18 cellular contexts compared by ENCODE assay signal in genomic region chr5:178383919-178384814, GRCh38.
DNase-seq lines count a peak whose midpoint lies in the region; ATAC-seq and TF ChIP-seq lines count a peak whose summit lies in the region.
"Had no signal": no experiment of that assay in that cellular context is flagged by ENCODE, and none has a peak within 500 bp of the region (broad histone marks: within the 10 kb centered on the region; RNA-seq: fewer than 3 reads in every experiment).

No MANE protein-coding gene starts in this region.

- H2AK5ac ChIP-seq in neuronal stem cell (ENCODE audit: low read depth, low read length), result peak overlapping the region; percentile 93

- no peak overlapping the region for H3K9ac ChIP-seq in neuronal stem cell (ENCODE audit: low read depth, low read length, poor library complexity)
- H3K9ac ChIP-seq: SK-N-SH had no signal

- no peaks in the 10 kb centered on the region for H3K36me3 ChIP-seq in left ventricle myocardium inferior
- no peaks in the 10 kb centered on the region for H3K36me3 ChIP-seq in neuronal stem cell (replicated peaks in 1 of 2; ENCODE audit: control insufficient read depth in 2 of 2, insufficient read depth in 2 of 2, low read length in 2 of 2)
- no peaks in the 10 kb centered on the region for H3K36me3 ChIP-seq in testis (ENCODE audit: low read depth, missing control alignments)

- H2BK15ac ChIP-seq in neuronal stem cell (ENCODE audit: low read length), result peak overlapping the region; percentile 4

- no peaks in the 10 kb centered on the region for H3K36me3 Mint-ChIP-seq in WTC11
- H3K36me3 Mint-ChIP-seq in activated naive CD4-positive, alpha-beta T cell treated with anti-CD3 and anti-CD28 coated beads, Interleukin-2, amount 10 ng/mL, durations not matched to agents 7 days and 5 days, result no peaks in the 10 kb centered on the region

- H3K27me3 Mint-ChIP-seq in WTC11 (ENCODE audit: low read depth), result no peaks in the 10 kb centered on the region
- H3K27me3 Mint-ChIP-seq in activated naive CD4-positive, alpha-beta T cell treated with anti-CD3 and anti-CD28 coated beads, Interleukin-2, amount 10 ng/mL, durations not matched to agents 7 days and 5 days, result peaks cover 10% of the 10 kb centered on the region

- H3K4me1 ChIP-seq in left ventricle myocardium inferior (peaks cover 19% of the 10 kb centered on the region), neuronal stem cell (ENCODE audit: control insufficient read depth in 2 of 2, insufficient read depth in 1 of 2, low read depth in 1 of 2, low read length in 2 of 2) (peaks cover 15 to 27% of the 10 kb centered on the region in 2 donors), testis (no peaks in the 10 kb centered on the region)

- H2BK12ac ChIP-seq in neuronal stem cell (ENCODE audit: low read length), result peak overlapping the region; percentile 86

- H3K9me3 Mint-ChIP-seq in WTC11, result no peaks in the 10 kb centered on the region
- H3K9me3 Mint-ChIP-seq in activated naive CD4-positive, alpha-beta T cell treated with anti-CD3 and anti-CD28 coated beads, Interleukin-2, amount 10 ng/mL, durations not matched to agents 7 days and 5 days, result no peaks in the 10 kb centered on the region
- H3K9me3 Mint-ChIP-seq: activated T-helper 2 cell treated with anti-CD3 and anti-CD28 coated beads, Interferon-gamma antibody, Interleukin-2, Interleukin-4, amounts not matched to agents 10 μg/mL and 5 μg/mL and 100 μg/mL, durations not matched to agents 14 hours and 24 hours and 36 hours had no signal

- no peak overlapping the region for H3K27ac ChIP-seq in left ventricle myocardium inferior (replicated peaks)
- no peak overlapping the region for H3K27ac ChIP-seq in neuronal stem cell (replicated peaks; ENCODE audit: low read length)
- H3K27ac ChIP-seq in testis, result no peak overlapping the region

- peak overlapping the region; percentile 43 for H3K4me3 ChIP-seq in left ventricle myocardium inferior
- no peak overlapping the region for H3K4me3 ChIP-seq in neuronal stem cell (ENCODE audit: low read length in 2 of 2)
- H3K4me3 ChIP-seq in testis, result no peak overlapping the region

- DNase-seq in Daoy (ENCODE audit: low read depth) (peak; percentile 58), WTC11 (ENCODE audit: low spot score) (peak; percentile 40), left ventricle myocardium inferior (no peak), neuronal stem cell (ENCODE audit: low spot score) (no peak), testis (no peak), NCI-H1436 treated with DMSO at 0.1 percent for 48 hours (lab: John Stamatoyannopoulos, UW) (no peak)
- DNase-seq in activated naive CD4-positive, alpha-beta T cell treated with anti-CD3 and anti-CD28 coated beads, Interleukin-2, amount 10 ng/mL, durations not matched to agents 7 days and 5 days, result no peak
- DNase-seq: activated CD4-positive, CD25-positive, alpha-beta regulatory T cell treated with anti-CD3 and anti-CD28 coated beads, Interleukin-2, amount 50 U/mL, for 72 hours; effector CD8-positive, alpha-beta T cell; EL; NCI-H1048; NCI-H2171 treated with DMSO at 0.1 percent for 48 hours; NCI-H774; occipital lobe; T-helper 9 cell had no signal

- H2BK5ac ChIP-seq in neuronal stem cell (ENCODE audit: low read length), result peak overlapping the region; percentile 79

- WGBS in neuronal stem cell (ENCODE audit: extremely low coverage in 2 of 2, insufficient read length in 2 of 2, insufficient replicate concordance in 1 of 2), 2 donors, result no CpG with 5 or more reads among the region's 42 CpGs
- WGBS in testis, 2 donors, result 51 to 58% methylated on average over 34 to 37 of the region's 42 CpGs

- CTCF ChIA-PET in WTC11 (lab: Charles Lee), result interaction anchor here (0.8 to 1.8 kb wide), 4 partner anchors 11 to 206 kb away, joined by 3 to 8 read pairs (median 5); partner anchors contain the start of gene COL23A1
- CTCF ChIA-PET in activated naive CD4-positive, alpha-beta T cell treated with anti-CD3 and anti-CD28 coated beads, Interleukin-2, amount 10 ng/mL, durations not matched to agents 7 days and 5 days (lab: Charles Lee), result no interaction called here

- no peaks in the 10 kb centered on the region for H3K9me3 ChIP-seq in left ventricle myocardium inferior (replicated peaks)
- peaks cover 0 to 2% of the 10 kb centered on the region in 2 donors for H3K9me3 ChIP-seq in neuronal stem cell (replicated peaks in 1 of 2; ENCODE audit: control insufficient read depth in 2 of 2, insufficient read depth in 1 of 2, low read depth in 1 of 2, low read length in 2 of 2)
- H3K9me3 ChIP-seq in testis, result no peaks in the 10 kb centered on the region
- H3K9me3 ChIP-seq: SK-N-SH had no signal

- TF ChIP-seq CTCF in WTC11 (IDR thresholded peaks at IDR 0.05) (no peak), left ventricle myocardium inferior (IDR thresholded peaks at IDR 0.05; ENCODE audit: borderline replicate concordance) (no peak), testis (IDR thresholded peaks at IDR 0.05) (no peak)

- H2BK120ac ChIP-seq in neuronal stem cell (ENCODE audit: low read depth, low read length), result no peak overlapping the region

- no peaks in the 10 kb centered on the region for H3K79me1 ChIP-seq in neuronal stem cell (ENCODE audit: low read depth, low read length)

- TF ChIP-seq POLR2A in testis (IDR thresholded peaks at IDR 0.05), result no peak

- ATAC-seq in WTC11 (peak; percentile 11; the same call in 1 of the 2 replicates), GM18502 (IDR thresholded peaks at IDR 0.05; ENCODE audit: poor library complexity, unreplicated experiment) (no peak)

- H3K4me1 Mint-ChIP-seq in WTC11, result peaks cover 43% of the 10 kb centered on the region
- H3K4me1 Mint-ChIP-seq in activated naive CD4-positive, alpha-beta T cell treated with anti-CD3 and anti-CD28 coated beads, Interleukin-2, amount 10 ng/mL, durations not matched to agents 7 days and 5 days, result no peaks in the 10 kb centered on the region

- POLR2A ChIA-PET in WTC11 (lab: Charles Lee), result no interaction called here

- peaks cover 72% of the 10 kb centered on the region for H3K27me3 ChIP-seq in left ventricle myocardium inferior (ENCODE audit: low read depth)
- no peaks in the 10 kb centered on the region for H3K27me3 ChIP-seq in neuronal stem cell (ENCODE audit: control insufficient read depth in 3 of 3, insufficient read depth in 3 of 3, low read depth in 1 of 3, low read length in 3 of 3)
- no peaks in the 10 kb centered on the region for H3K27me3 ChIP-seq in testis

- no peak overlapping the region for H3K4me3 Mint-ChIP-seq in WTC11
- H3K4me3 Mint-ChIP-seq in activated naive CD4-positive, alpha-beta T cell treated with anti-CD3 and anti-CD28 coated beads, Interleukin-2, amount 10 ng/mL, durations not matched to agents 7 days and 5 days, result no peak overlapping the region

- H4K91ac ChIP-seq in neuronal stem cell (ENCODE audit: low read depth, low read length, poor library complexity), result no peak overlapping the region

- peak overlapping the region; percentile 26 for H3K23ac ChIP-seq in neuronal stem cell (ENCODE audit: low read depth, low read length, poor library complexity)

- no peak overlapping the region for H3K27ac Mint-ChIP-seq in WTC11
- H3K27ac Mint-ChIP-seq in activated naive CD4-positive, alpha-beta T cell treated with anti-CD3 and anti-CD28 coated beads, Interleukin-2, amount 10 ng/mL, durations not matched to agents 7 days and 5 days, result no peak overlapping the region
- H3K27ac Mint-ChIP-seq: activated T-helper 2 cell treated with anti-CD3 and anti-CD28 coated beads, Interferon-gamma antibody, Interleukin-2, Interleukin-4, amounts not matched to agents 10 μg/mL and 5 μg/mL and 100 μg/mL, durations not matched to agents 14 hours and 24 hours and 36 hours had no signal

- no peak overlapping the region for H3K14ac ChIP-seq in neuronal stem cell (ENCODE audit: low read length)

- peak overlapping the region; percentile 31 for H2AFZ ChIP-seq in neuronal stem cell (ENCODE audit: low read length)

- intact Hi-C loops in left ventricle myocardium inferior (cut with micrococcal nuclease), result no loop called here
- intact Hi-C loops in testis (cut with DNase I; ENCODE audit: low total_unique reads), result no loop called here

- H3K4ac ChIP-seq in neuronal stem cell (ENCODE audit: low read length), result no peak overlapping the region

- no peak overlapping the region for H4K8ac ChIP-seq in neuronal stem cell (ENCODE audit: low read depth, low read length)

- no peak overlapping the region for H3K4me2 ChIP-seq in neuronal stem cell (ENCODE audit: insufficient read depth, low read length, poor library complexity, severe bottlenecking)
- H3K4me2 ChIP-seq: SK-N-SH had no signal

- H3K18ac ChIP-seq in neuronal stem cell (ENCODE audit: low read length), result peak overlapping the region; percentile 86

TF ChIP-seq in WTC11, 78 proteins besides CTCF, POLR2A, EP300 and RAD21:
- peak; percentile 96 for TF ChIP-seq PRDM15 (CRISPR knock-in tag; IDR thresholded peaks at IDR 0.05)
- TF ChIP-seq ZBTB21 (CRISPR knock-in tag; IDR thresholded peaks at IDR 0.05; ENCODE audit: borderline replicate concordance), result no peak

Comparison
In these comparisons a context has a peak if more than half of its experiments do, and no peak if none do; other contexts are left out.
1. DNase-seq: peak in Daoy (single experiment) and WTC11 (single experiment); none in left ventricle myocardium inferior (single experiment), neuronal stem cell (single experiment), activated naive CD4-positive, alpha-beta T cell treated with anti-CD3 and anti-CD28 coated beads, Interleukin-2, amount 10 ng/mL, durations not matched to agents 7 days and 5 days (single experiment), testis (single experiment) and NCI-H1436 treated with DMSO at 0.1 percent for 48 hours (single experiment).